In the genomic region with DNA sequence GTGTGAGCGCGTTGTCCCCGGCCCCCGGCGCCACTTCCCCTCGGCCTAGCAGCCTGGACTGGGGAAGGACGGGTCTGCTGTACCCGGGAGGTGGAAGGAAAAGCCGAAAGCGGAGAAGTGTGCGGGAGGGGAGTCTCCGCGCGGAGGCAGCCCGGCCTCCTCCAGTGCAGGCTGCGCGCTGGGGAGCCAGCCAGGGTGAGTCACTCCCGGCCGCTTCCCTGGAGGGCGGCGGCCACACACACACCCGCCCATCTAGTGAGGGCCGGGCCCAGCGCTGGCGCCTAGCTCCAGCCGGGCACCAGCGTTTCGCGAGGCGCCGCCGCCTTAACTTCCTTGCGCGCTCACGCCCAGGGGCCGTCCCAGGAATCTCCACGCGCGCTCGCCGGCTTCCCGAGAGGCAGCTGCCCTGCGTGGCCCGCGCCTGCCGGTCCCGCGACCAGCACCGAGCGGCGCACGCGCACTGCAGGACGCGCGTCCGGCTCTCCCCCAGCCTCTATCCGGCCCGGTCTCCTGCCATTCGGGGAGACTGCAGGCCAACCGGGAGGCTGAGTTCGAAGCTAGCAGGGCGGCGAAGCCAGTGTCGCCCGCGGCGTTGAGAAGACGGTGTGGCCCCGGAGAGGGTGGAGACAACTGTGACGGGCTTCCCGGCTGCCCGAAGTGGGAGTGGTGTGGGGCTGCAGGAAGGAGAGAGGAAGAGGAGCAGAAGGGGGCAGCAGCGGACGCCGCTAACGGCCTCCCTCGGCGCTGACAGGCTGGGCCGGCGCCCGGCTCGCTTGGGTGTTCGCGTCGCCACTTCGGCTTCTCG, we compare ENCODE assay signal across 8 cellular contexts. TPM values are rescaled to one million over a fixed set of nuclear protein-coding genes. Genes with fewer than 3 reads are reported as not detected.
DNase-seq lines count a peak whose midpoint lies in the region; ATAC-seq and TF ChIP-seq lines count a peak whose summit lies in the region.

TSS of gene JAK2 (plus strand) at position 702 of the 805 bp plus-strand sequence. CDS start 36,716 bp downstream, outside the sequence.

- 0 out of 2 replicates have a peak, but pooled peaks cover 1% of the 10 kb centered on the region for H3K27me3 ChIP-seq in H7 (ENCODE audit: control insufficient read depth, insufficient read depth, low read length)
- H3K27me3 ChIP-seq in Loucy (ENCODE audit: insufficient read depth, low read length, poor library complexity, severe bottlenecking) = no peaks in the 10 kb centered on the region
- H3K27me3 ChIP-seq in osteoblast (ENCODE audit: insufficient read depth, low read length) = no peaks in the 10 kb centered on the region
- no peaks in the 10 kb centered on the region for H3K27me3 ChIP-seq in thoracic aorta (replicated peaks; ENCODE audit: insufficient read depth)

- H3K79me2 ChIP-seq in Loucy (ENCODE audit: insufficient read depth, low read length) = peaks cover 24% of the 10 kb centered on the region
- H3K79me2 ChIP-seq in osteoblast (ENCODE audit: insufficient read depth, low read length) = peaks cover 42% of the 10 kb centered on the region

- H3K9me2 ChIP-seq in Loucy (replicated peaks; ENCODE audit: low read depth, low read length) = no peaks in the 10 kb centered on the region

- TF ChIP-seq CTCF in Loucy (conservative IDR thresholded peaks at IDR 0.05; ENCODE audit: low read length) (peak; percentile 43), osteoblast (IDR thresholded peaks at IDR 0.05; ENCODE audit: extremely low read depth, low read depth, low read length) (peak; percentile 39), thoracic aorta (IDR thresholded peaks at IDR 0.05) (peak; percentile 28)

- H3K27me3 Mint-ChIP-seq in activated naive CD4-positive, alpha-beta T cell treated with anti-CD3 and anti-CD28 coated beads for 36 hours (ENCODE audit: low read depth) = no peaks in the 10 kb centered on the region

- H3K4me1 ChIP-seq in Loucy (ENCODE audit: insufficient read depth, low read length, poor library complexity, severe bottlenecking) (peaks cover 40% of the 10 kb centered on the region), osteoblast (ENCODE audit: insufficient read depth, low read length) (peaks cover 36% of the 10 kb centered on the region), thoracic aorta (ENCODE audit: control insufficient read depth in 1 of 2, low read depth in 2 of 2) (peaks cover 23 to 59% of the 10 kb centered on the region in 2 donors)

- H3K9ac ChIP-seq in Loucy (ENCODE audit: low read depth, low read length, poor library complexity, severe bottlenecking) = peak within 1 kb of the TSS; percentile 80

- H3K36me3 ChIP-seq in H7 (replicated peaks; ENCODE audit: control insufficient read depth, insufficient read depth, low read length) (no peaks in the 10 kb centered on the region), Loucy (ENCODE audit: insufficient read depth, low read length) (no peaks in the 10 kb centered on the region), osteoblast (ENCODE audit: insufficient read depth, low read length) (no peaks in the 10 kb centered on the region), thoracic aorta (no peaks in the 10 kb centered on the region)

- H2AFZ ChIP-seq in Loucy (ENCODE audit: low read length) (peak within 1 kb of the TSS; percentile 93), osteoblast (ENCODE audit: low read length) (peak within 1 kb of the TSS; percentile 96)

- in situ Hi-C loops in SK-MEL-5 (cut with HindIII; ENCODE audit: low pct_unique_long_range_greater_than_20kb, low sequenced_read_pairs) = no loop called here

- H3K9me3 ChIP-seq in Loucy (ENCODE audit: insufficient read depth, low read depth, low read length) = no peaks in the 10 kb centered on the region
- no peaks in the 10 kb centered on the region for H3K9me3 ChIP-seq in osteoblast (ENCODE audit: low read depth, low read length)
- H3K9me3 ChIP-seq in thoracic aorta = no peaks in the 10 kb centered on the region

- peak within 1 kb of the TSS; percentile 97 for H3K27ac Mint-ChIP-seq in activated naive CD4-positive, alpha-beta T cell treated with anti-CD3 and anti-CD28 coated beads for 36 hours

- peak; percentile 87 for ATAC-seq in thoracic aorta (ENCODE audit: insufficient number of reproducible peaks, low FRiP score, low read depth)

- intact Hi-C loops in activated naive CD4-positive, alpha-beta T cell treated with anti-CD3 and anti-CD28 coated beads for 36 hours (cut with micrococcal nuclease) = loop anchor here (1.0 to 10.0 kb wide), 17 partner anchors 14 to 1770 kb away; partner anchors contain the start of genes CD274, CDC37L1, ERMP1 and KDM4C

- peaks cover 26% of the 10 kb centered on the region for H3K36me3 Mint-ChIP-seq in activated naive CD4-positive, alpha-beta T cell treated with anti-CD3 and anti-CD28 coated beads for 36 hours (ENCODE audit: low read depth)

- CTCF ChIA-PET in activated naive CD4-positive, alpha-beta T cell treated with anti-CD3 and anti-CD28 coated beads for 36 hours (lab: Charles Lee) = interaction anchor here (0.7 to 7.6 kb wide), 5 partner anchors 15 to 224 kb away, joined by 3 to 92 read pairs (median 5); no protein-coding TSS in a partner anchor

- H3K4me1 Mint-ChIP-seq in activated naive CD4-positive, alpha-beta T cell treated with anti-CD3 and anti-CD28 coated beads for 36 hours (ENCODE audit: low read depth) = peaks cover 46% of the 10 kb centered on the region

- H3K4me3 ChIP-seq in H7 (ENCODE audit: insufficient read depth, low read depth, low read length) (peak within 1 kb of the TSS; percentile 75), Loucy (ENCODE audit: low read length, poor library complexity, severe bottlenecking) (peak within 1 kb of the TSS; percentile 80), osteoblast (ENCODE audit: insufficient read depth, low read length) (peak within 1 kb of the TSS; percentile 86), thoracic aorta (peak within 1 kb of the TSS; percentile 88)

- no peaks in the 10 kb centered on the region for H3F3A ChIP-seq in Loucy (ENCODE audit: low read depth)

- no peak within 1 kb of the TSS for H3K4me3 Mint-ChIP-seq in activated naive CD4-positive, alpha-beta T cell treated with anti-CD3 and anti-CD28 coated beads for 36 hours

- no peaks in the 10 kb centered on the region for H4K20me1 ChIP-seq in Loucy (ENCODE audit: insufficient read depth, low read length, poor library complexity, severe bottlenecking)
- H4K20me1 ChIP-seq in osteoblast (ENCODE audit: insufficient read depth, low read length) = peaks cover 11% of the 10 kb centered on the region

- DNase-seq in GDM1 (lab: John Stamatoyannopoulos, UW) = peak; percentile 91
- DNase-seq in H7 = peak; percentile 83
- peak; percentile 92 for DNase-seq in SK-MEL-5 (ENCODE audit: low read depth, low spot score)
- peak; percentile 92 for DNase-seq in activated naive CD4-positive, alpha-beta T cell treated with anti-CD3 and anti-CD28 coated beads for 36 hours
- peak; percentile 89 for DNase-seq in globus pallidus (ENCODE audit: low spot score)
- DNase-seq in osteoblast (ENCODE audit: insufficient read length, low spot score, missing footprints) = peak; percentile 94
- DNase-seq in thoracic aorta (ENCODE audit: low spot score) = peak; percentile 67

- H3K27ac ChIP-seq in osteoblast (ENCODE audit: low read depth, low read length) = peak within 1 kb of the TSS; percentile 93
- peak within 1 kb of the TSS; percentile 95 to 97 for H3K27ac ChIP-seq in thoracic aorta

- H3K4me2 ChIP-seq in Loucy (ENCODE audit: low read depth, low read length, poor library complexity, severe bottlenecking) = peak within 1 kb of the TSS; percentile 90
- peak within 1 kb of the TSS; percentile 98 for H3K4me2 ChIP-seq in osteoblast (ENCODE audit: insufficient read depth, low read length)

- H3K9me3 Mint-ChIP-seq in activated naive CD4-positive, alpha-beta T cell treated with anti-CD3 and anti-CD28 coated beads for 36 hours = no peaks in the 10 kb centered on the region

RNA-seq across cellular contexts. Expression of gene JAK2, which starts in this region (rescaled TPM):
- total RNA-seq in H7 (2014; rRNA removed; shearing (Covaris generic)) = 2.8 and 4.8 TPM in 2 replicates
- 4.3 and 5.7 TPM in 2 replicates for total RNA-seq in SK-MEL-5 (2014; rRNA removed; shearing (Covaris generic))
- 3.4 and 6.6 TPM in 2 replicates for polyA plus RNA-seq in SK-MEL-5 (2015; cell fraction: cytosol; rRNA removed)
- polyA plus RNA-seq in SK-MEL-5 (2015; cell fraction: nucleus; rRNA removed) = 16.0 and 22.7 TPM in 2 replicates
- 10 to 100 TPM; 46.8 to 51.0 TPM for total RNA-seq in activated naive CD4-positive, alpha-beta T cell treated with anti-CD3 and anti-CD28 coated beads for 36 hours
- total RNA-seq in osteoblast (21.0 and 23.3 TPM in 2 replicates), thoracic aorta (10 to 100 TPM; 77.8 to 90.0 TPM)

Comparison
In these comparisons a context has a peak if more than half of its experiments do, and no peak if none do; other contexts are left out.
1. Peak in every context shown above with its lines: DNase-seq, ATAC-seq, H3K4me3 ChIP-seq and H3K27ac ChIP-seq.